In the genomic region with DNA sequence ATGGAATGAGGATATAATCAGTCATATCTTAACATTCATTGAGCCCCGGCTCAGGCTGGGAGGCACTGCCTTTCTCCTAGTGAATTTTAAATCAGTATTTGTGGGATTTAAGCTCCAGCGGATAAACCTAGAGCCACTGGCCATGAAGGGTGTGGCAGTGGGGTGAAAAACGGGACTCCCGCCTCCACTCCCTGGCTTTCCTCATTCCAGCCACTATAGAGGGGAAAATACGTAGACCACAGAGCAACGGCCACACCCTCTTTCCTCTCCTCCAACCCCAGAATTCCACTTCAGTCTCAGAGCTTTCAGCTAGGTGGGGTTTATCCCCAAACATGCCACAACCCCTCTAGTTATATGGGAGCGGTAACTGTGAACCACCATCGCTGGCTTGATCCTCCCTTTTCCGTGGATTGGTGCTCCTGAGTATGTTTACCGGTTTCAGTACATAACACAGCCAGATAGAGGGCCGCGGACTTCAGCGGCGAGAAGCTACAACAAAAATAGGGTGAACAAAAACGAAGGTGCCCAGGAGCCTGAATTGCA, we compare ENCODE assay signal across 1 cellular context.
TF ChIP-seq lines count a peak whose summit lies in the region.

No MANE protein-coding gene starts in this region.

TF ChIP-seq in HCT116, 20 proteins besides CTCF, POLR2A, EP300 and RAD21 (continued from another document):
- TF ChIP-seq SRF (IDR thresholded peaks at IDR 0.05; ENCODE audit: low read depth) (no peak), POLR2AphosphoS5 (IDR thresholded peaks at IDR 0.05; ENCODE audit: low read depth, low read length) (no peak), EZH2 (IDR thresholded peaks at IDR 0.05) (no peak), TCF7L2 (IDR thresholded peaks at IDR 0.05; ENCODE audit: borderline replicate concordance, extremely low read depth, insufficient read depth, insufficient read length) (no peak), CEBPB (IDR thresholded peaks at IDR 0.05; ENCODE audit: low read depth) (no peak)
